ENCODE assay signal across 8 cellular contexts in the genomic region with DNA sequence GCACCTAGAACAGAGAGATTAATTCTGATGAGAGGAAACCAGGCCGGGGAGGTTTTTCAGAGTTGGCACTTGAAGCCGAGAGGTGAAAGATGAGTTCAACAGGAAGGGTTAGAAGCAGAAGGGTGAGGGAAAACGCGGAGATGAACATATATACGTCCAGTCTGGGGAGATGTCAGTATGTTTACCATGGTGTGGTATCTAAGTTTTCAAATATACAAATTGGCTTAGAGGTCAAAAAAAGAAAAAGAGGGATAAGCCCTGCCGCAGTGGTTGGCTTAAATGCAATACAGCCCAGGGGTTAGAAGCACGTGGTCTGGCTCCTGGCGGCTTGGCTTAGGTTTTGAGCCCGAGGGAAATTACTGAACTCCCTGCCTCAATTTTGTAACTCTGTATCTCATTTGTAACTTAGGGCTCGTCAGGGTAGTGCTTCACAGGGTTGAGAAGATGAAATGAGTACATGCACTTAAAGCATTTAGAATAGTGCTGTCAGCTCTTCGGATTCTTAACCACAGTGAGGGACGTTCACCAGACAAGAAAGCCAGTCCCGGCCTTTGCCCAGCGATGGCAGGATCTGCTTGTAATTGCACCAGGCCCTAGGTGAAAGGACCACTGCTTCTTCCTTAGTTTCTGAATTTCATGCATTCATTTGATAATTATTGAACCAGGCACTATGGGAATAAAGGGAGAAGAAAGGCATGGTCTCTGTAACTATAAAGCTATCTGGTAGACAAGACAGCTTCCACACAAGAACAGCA. TPM values are rescaled to one million over a fixed set of nuclear protein-coding genes. Genes with fewer than 3 reads are reported as not detected.
DNase-seq lines count a peak whose midpoint lies in the region; FAIRE-seq and TF ChIP-seq lines count a peak whose summit lies in the region.

No MANE protein-coding gene starts in this region.

- H3K4ac ChIP-seq in mesenchymal stem cell (ENCODE audit: low read depth in 1 of 2, low read length in 2 of 2), result peak overlapping the region; percentile 69 to 92

- peak overlapping the region; percentile 99 for H2BK120ac ChIP-seq in mesenchymal stem cell (ENCODE audit: low read depth, low read length)

- peak overlapping the region; percentile 97 for H4K8ac ChIP-seq in mesenchymal stem cell (ENCODE audit: low read length)

- peak overlapping the region; percentile 33 for H3K4me3 ChIP-seq in BE2C (ENCODE audit: low read depth, low read length)
- peak overlapping the region; percentile 30; the same call in 1 of the 2 replicates for H3K4me3 ChIP-seq in MG63
- H3K4me3 ChIP-seq in breast epithelium, result peak overlapping the region; percentile 39 to 68 (median 50)
- H3K4me3 ChIP-seq in mesenchymal stem cell (ENCODE audit: insufficient read depth in 1 of 2, low read depth in 1 of 2, low read length in 2 of 2), result peak overlapping the region in 1 of 2 experiments; percentile 41

- no peak overlapping the region for H3K14ac ChIP-seq in mesenchymal stem cell (ENCODE audit: low read length in 2 of 2)

- FAIRE-seq in urothelium cell line (lab: Jason Lieb, UNC), result no peak

- peak overlapping the region; percentile 88 for H4K91ac ChIP-seq in mesenchymal stem cell (ENCODE audit: low read length)

- H3K4me2 ChIP-seq in mesenchymal stem cell (ENCODE audit: low read length, poor library complexity, severe bottlenecking), result peak overlapping the region; percentile 55

- H2BK12ac ChIP-seq in mesenchymal stem cell (ENCODE audit: low read length in 2 of 2), result peak overlapping the region; percentile 67 to 97

- H3K4me1 ChIP-seq in BE2C, result peaks cover 16% of the 10 kb centered on the region
- peaks cover 5 to 7% of the 10 kb centered on the region in 2 donors for H3K4me1 ChIP-seq in breast epithelium
- H3K4me1 ChIP-seq in mesenchymal stem cell (ENCODE audit: control insufficient read depth, insufficient read depth, low read depth, low read length), result peaks cover 26% of the 10 kb centered on the region

- H3K9me3 ChIP-seq in BE2C (no peaks in the 10 kb centered on the region), MG63 (no peaks in the 10 kb centered on the region), breast epithelium (no peaks in the 10 kb centered on the region), mesenchymal stem cell (ENCODE audit: control insufficient read depth, low read length) (no peaks in the 10 kb centered on the region)

- peaks cover 3% of the 10 kb centered on the region for H3K79me1 ChIP-seq in mesenchymal stem cell (replicated peaks; ENCODE audit: low read length, poor library complexity, severe bottlenecking)

- H2BK5ac ChIP-seq in mesenchymal stem cell (ENCODE audit: low read depth, low read length, poor library complexity, severe bottlenecking), result peak overlapping the region; percentile 96

- intact Hi-C loops in breast epithelium (cut with DNase I; ENCODE audit: low total_unique reads), result no loop called here

- H3K9ac ChIP-seq in mesenchymal stem cell (ENCODE audit: low read length), result peak overlapping the region; percentile 87

- peak overlapping the region; percentile 86 for H2AK5ac ChIP-seq in mesenchymal stem cell (ENCODE audit: low read length, severe bottlenecking)

- no peak overlapping the region for H3K23ac ChIP-seq in mesenchymal stem cell (ENCODE audit: low read length in 2 of 2)

- H3K27ac ChIP-seq in breast epithelium, result peak overlapping the region; percentile 98 to 99
- peak overlapping the region; percentile 93 for H3K27ac ChIP-seq in mesenchymal stem cell (ENCODE audit: low read length, poor library complexity, severe bottlenecking)

- H3K27me3 ChIP-seq in BE2C (no peaks in the 10 kb centered on the region), MG63 (no peaks in the 10 kb centered on the region), breast epithelium (no peaks in the 10 kb centered on the region), mesenchymal stem cell (ENCODE audit: control insufficient read depth in 1 of 2, insufficient read depth in 1 of 2, low read length in 2 of 2) (peaks cover 0 to 17% of the 10 kb centered on the region in 2 experiments)

- peak overlapping the region; percentile 95 to 97 for H3K18ac ChIP-seq in mesenchymal stem cell (ENCODE audit: low read depth in 1 of 2, low read length in 2 of 2)

- no peak for TF ChIP-seq POLR2A in breast epithelium (IDR thresholded peaks at IDR 0.05)

- H3K36me3 ChIP-seq in BE2C, result no peaks in the 10 kb centered on the region
- peaks cover 5% of the 10 kb centered on the region; the same call in 1 of the 2 replicates for H3K36me3 ChIP-seq in MG63
- no peaks in the 10 kb centered on the region for H3K36me3 ChIP-seq in breast epithelium
- H3K36me3 ChIP-seq in mesenchymal stem cell (ENCODE audit: control insufficient read depth in 1 of 2, insufficient read depth in 2 of 2, low read depth in 1 of 2, low read length in 2 of 2), result peaks cover 0 to 4% of the 10 kb centered on the region in 2 experiments

- no peak overlapping the region for H2BK15ac ChIP-seq in mesenchymal stem cell (ENCODE audit: low read depth, poor library complexity, severe bottlenecking)

- no peak overlapping the region for H2AFZ ChIP-seq in mesenchymal stem cell (ENCODE audit: low read depth, low read length)

- TF ChIP-seq CTCF in BE2C (IDR thresholded peaks at IDR 0.05; ENCODE audit: low read depth, low read length), result 0 out of 2 replicates have a peak, but pooled peaks have one; percentile 2
- no peak for TF ChIP-seq CTCF in breast epithelium (IDR thresholded peaks at IDR 0.05)

- 24% methylated on average over 14 of the region's 14 CpGs for WGBS in mesenchymal stem cell

- DNase-seq in BE2C (peak; percentile 44), MG63 (no peak), breast epithelium (ENCODE audit: low spot score in 2 of 2) (peak in 1 of 2 donors; percentile 52), mesenchymal stem cell (peak; percentile 82), urothelium cell line (ENCODE audit: low spot score) (peak; percentile 20), activated gamma-delta T cell (lab: John Stamatoyannopoulos, UW) (no peak), HuH-7.5 (ENCODE audit: low spot score) (no peak)
- DNase-seq in stimulated activated CD4-positive, alpha-beta T cell treated with anti-CD3 and anti-CD28 coated beads, Interleukin-4, amount 100 ng/mL, for 1 hour, result no peak

RNA-seq across cellular contexts. Expression of a gene that starts 6.4 kb away (rescaled TPM):
- 15.3 TPM for polyA plus RNA-seq in BE2C (2012; ENCODE audit: insufficient read depth, insufficient read length, low read depth)
- 17.7 and 19.3 TPM in 2 replicates for total RNA-seq in MG63 (2014; rRNA removed; shearing (Covaris generic); ENCODE audit: low replicate concordance)
- total RNA-seq in breast epithelium, result 100 to 1,000 TPM in 1 of 3 donors, 10 to 100 TPM in 1, 1 to 10 TPM in 1; 6.6 to 110 (median 87.2) TPM
- 194 TPM for polyA plus RNA-seq in mesenchymal stem cell (2013, experiment 1 of 2)
- polyA plus RNA-seq in mesenchymal stem cell (2013, experiment 2 of 2), result 184 TPM

Comparison
In these comparisons a context has a peak if more than half of its experiments do, and no peak if none do; other contexts are left out.
1. DNase-seq: peak in BE2C (single experiment), mesenchymal stem cell (single experiment) and urothelium cell line (single experiment); none in MG63 (single experiment), activated gamma-delta T cell (single experiment), HuH-7.5 (single experiment) and stimulated activated CD4-positive, alpha-beta T cell treated with anti-CD3 and anti-CD28 coated beads, Interleukin-4, amount 100 ng/mL, for 1 hour (single experiment).